8 cellular contexts compared by ENCODE assay signal in the genomic region with DNA sequence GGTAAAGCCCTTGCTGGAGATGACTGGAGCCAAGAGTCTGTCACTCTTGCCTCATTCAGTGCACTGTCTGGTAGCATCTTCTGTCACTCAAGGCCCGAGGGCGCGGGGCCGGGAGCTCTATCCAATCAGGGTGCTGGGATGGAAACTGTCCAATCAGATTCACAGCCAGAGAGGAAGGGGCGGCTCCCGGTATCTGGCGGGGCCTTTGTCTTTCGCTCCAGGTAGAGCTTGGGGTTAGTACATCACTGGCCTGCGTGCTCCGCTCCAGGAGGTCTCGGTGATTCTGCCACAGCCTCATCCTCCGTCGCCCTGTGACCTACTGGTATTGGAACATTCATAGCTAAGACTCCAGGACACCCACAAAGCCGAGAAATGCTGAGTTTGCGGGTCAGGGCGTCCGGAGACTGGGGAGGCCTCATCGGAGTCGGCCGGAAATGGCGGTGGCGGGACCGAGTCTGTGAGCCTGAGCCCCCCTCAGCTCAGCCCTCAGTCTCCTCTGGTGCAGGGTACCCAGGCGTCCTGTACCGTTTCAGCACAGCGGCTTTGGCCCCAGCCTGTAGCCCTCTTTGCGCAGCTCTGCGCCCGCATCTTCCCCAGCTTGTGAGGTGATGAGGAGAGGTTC. TPM values are rescaled to one million over a fixed set of nuclear protein-coding genes. Genes with fewer than 3 reads are reported as not detected.
A peak's percentile ranks its signal among the peaks of the same experiment; 100 is the strongest.
DNase-seq lines count a peak whose midpoint lies in the region; ATAC-seq and TF ChIP-seq lines count a peak whose summit lies in the region.

No MANE protein-coding gene starts in this region.

- no peak for TF ChIP-seq POLR2A in uterus (IDR thresholded peaks at IDR 0.05)

- peak overlapping the region; percentile 10 to 34 for H3K4me3 ChIP-seq in uterus

- H3K27me3 ChIP-seq in uterus = no peaks in the 10 kb centered on the region

- TF ChIP-seq CTCF in Calu3 (IDR thresholded peaks at IDR 0.05; ENCODE audit: unreplicated experiment) (no peak), uterus (IDR thresholded peaks at IDR 0.05) (no peak)

- H3K4me1 ChIP-seq in uterus = no peaks in the 10 kb centered on the region

- no peak overlapping the region for H3K27ac Mint-ChIP-seq in Calu3 (ENCODE audit: unreplicated experiment)

- DNase-seq in Calu3 (peak; percentile 37), T follicular helper cell (ENCODE audit: low read depth) (peak; percentile 82), anterior cingulate cortex (lab: John Stamatoyannopoulos, UW) (peak; percentile 39 to 95 (median 87)), hepatic stellate cell (ENCODE audit: low spot score) (peak; percentile 84), putamen (ENCODE audit: low spot score) (peak; percentile 96), uterus (peak; percentile 77 to 81)

- CTCF ChIA-PET in Calu3 (lab: Charles Lee) = no interaction called here

- H3K27me3 Mint-ChIP-seq in Calu3 (ENCODE audit: unreplicated experiment) = no peaks in the 10 kb centered on the region

- H3K9me3 ChIP-seq in KOPT-K1 (ENCODE audit: insufficient read depth, low read length, poor library complexity, severe bottlenecking) = peaks cover 28% of the 10 kb centered on the region
- H3K9me3 ChIP-seq in uterus = no peaks in the 10 kb centered on the region

- peak; percentile 99 for ATAC-seq in GM21447 (IDR thresholded peaks at IDR 0.05; ENCODE audit: unreplicated experiment)

- H3K4me1 Mint-ChIP-seq in Calu3 (ENCODE audit: low read depth, unreplicated experiment) = no peaks in the 10 kb centered on the region

- H3K36me3 ChIP-seq in KOPT-K1 (ENCODE audit: insufficient read depth, low read length) (no peaks in the 10 kb centered on the region), uterus (no peaks in the 10 kb centered on the region)

- BruUV-seq in Calu3 (replicated peaks; lab: Mats Ljungman, UMichigan) = TSS peak; percentile 58

- H3K27ac ChIP-seq in KOPT-K1 (ENCODE audit: low read depth, low read length, poor library complexity, severe bottlenecking) = peak overlapping the region; percentile 78
- H3K27ac ChIP-seq in uterus = no peak overlapping the region

- peaks cover 6% of the 10 kb centered on the region for H3K9me3 Mint-ChIP-seq in Calu3 (ENCODE audit: low read depth, unreplicated experiment)

- H3K4me3 Mint-ChIP-seq in Calu3 (ENCODE audit: low read depth, unreplicated experiment) = peak overlapping the region; percentile 56

- intact Hi-C loops in Calu3 (cut with micrococcal nuclease; ENCODE audit: unreplicated experiment) = no loop called here
- intact Hi-C loops in uterus (cut with DNase I; ENCODE audit: low total_unique reads) = no loop called here

- peaks cover 5% of the 10 kb centered on the region for H3K36me3 Mint-ChIP-seq in Calu3 (ENCODE audit: insufficient read depth, unreplicated experiment)

RNA-seq across cellular contexts. Expression of a gene that starts 20.6 kb away (rescaled TPM):
- total RNA-seq in Calu3 (2022) (5.0 and 6.1 TPM in 2 replicates), uterus (100 to 1,000 TPM in 1 of 4 donors, 10 to 100 TPM in 2, 1 to 10 TPM in 1; 3.8 to 173 (median 26.0) TPM)

Comparison
In these comparisons a context has a peak if more than half of its experiments do, and no peak if none do; other contexts are left out.
1. DNase-seq: peak in every context shown above with its lines; median percentile 96 in putamen; 87 in anterior cingulate cortex; 84 in hepatic stellate cell; 82 in T follicular helper cell; 79 in uterus; 37 in Calu3.